In genomic region chr9:130363755-130364404, GRCh38 we compare ENCODE assay signal across 21 cellular contexts.
DNase-seq lines count a peak whose midpoint lies in the region; ATAC-seq, FAIRE-seq and TF ChIP-seq lines count a peak whose summit lies in the region.
"Had no signal": no experiment of that assay in that cellular context is flagged by ENCODE, and none has a peak within 500 bp of the region (broad histone marks: within the 10 kb centered on the region; RNA-seq: fewer than 3 reads in every experiment).

No MANE protein-coding gene starts in this region.

- H3K27me3 Mint-ChIP-seq in stimulated activated memory B cell treated with anti-CD40 and anti-IgM and Interleukin-4, amounts not matched to agents 10 μg/mL and 1 μg/mL and 100 μg/mL, for 72 hours: peaks cover 46% of the 10 kb centered on the region
- H3K27me3 Mint-ChIP-seq: CD4-positive, alpha-beta T cell had no signal

- H3K9me1 ChIP-seq in K562 (ENCODE audit: control insufficient read depth, insufficient read depth, low read length): no peaks in the 10 kb centered on the region

- peak overlapping the region; percentile 31 for H3K27ac Mint-ChIP-seq in stimulated activated memory B cell treated with anti-CD40 and anti-IgM and Interleukin-4, amounts not matched to agents 10 μg/mL and 1 μg/mL and 100 μg/mL, for 72 hours
- H3K27ac Mint-ChIP-seq: B cell; CD4-positive, alpha-beta T cell; CD8-positive, alpha-beta memory T cell had no signal

- no peaks in the 10 kb centered on the region for H3K36me3 Mint-ChIP-seq in stimulated activated memory B cell treated with anti-CD40 and anti-IgM and Interleukin-4, amounts not matched to agents 10 μg/mL and 1 μg/mL and 100 μg/mL, for 72 hours
- H3K36me3 Mint-ChIP-seq: CD14-positive monocyte; CD8-positive, alpha-beta memory T cell had no signal

- in situ Hi-C loops in HepG2 (cut with HindIII; ENCODE audit: extremely low pct_ligation_motif_present, low pct_unique_long_range_greater_than_20kb): no loop called here
- in situ Hi-C loops in K562 (cut with MboI): no loop called here

- H3K4me3 Mint-ChIP-seq in stimulated activated memory B cell treated with anti-CD40 and anti-IgM and Interleukin-4, amounts not matched to agents 10 μg/mL and 1 μg/mL and 100 μg/mL, for 72 hours: no peak overlapping the region
- H3K4me3 Mint-ChIP-seq: B cell; CD14-positive monocyte; CD4-positive, alpha-beta T cell; CD8-positive, alpha-beta memory T cell had no signal

- peaks cover 12% of the 10 kb centered on the region for H3K9me3 Mint-ChIP-seq in stimulated activated memory B cell treated with anti-CD40 and anti-IgM and Interleukin-4, amounts not matched to agents 10 μg/mL and 1 μg/mL and 100 μg/mL, for 72 hours
- H3K9me3 Mint-ChIP-seq: CD4-positive, alpha-beta T cell; CD8-positive, alpha-beta memory T cell had no signal

- H4K20me1 ChIP-seq in HepG2 (ENCODE audit: insufficient read depth, low read length) (no peaks in the 10 kb centered on the region), K562 (replicated peaks; ENCODE audit: control insufficient read depth, insufficient read depth, low read length) (no peaks in the 10 kb centered on the region; the same call in 1 of the 2 replicates)
- H4K20me1 ChIP-seq: BLaER1 treated with 17β-estradiol and CSF1 and Interleukin-3, amounts not matched to agents 10 nM and 100 nM had no signal

- H3K9me3 ChIP-seq in HepG2 (ENCODE audit: low read length) (no peaks in the 10 kb centered on the region), right lobe of liver (no peaks in the 10 kb centered on the region), K562 (replicated peaks; ENCODE audit: control insufficient read depth, insufficient read depth, low read depth, low read length) (no peaks in the 10 kb centered on the region; the same call in 1 of the 2 replicates)
- H3K9me3 ChIP-seq: HAP-1 had no signal

- H2AFZ ChIP-seq in HepG2 (ENCODE audit: low read length): no peak overlapping the region
- H2AFZ ChIP-seq in K562 (ENCODE audit: low read depth, low read length): no peak overlapping the region
- H2AFZ ChIP-seq: GM23248 had no signal

- DNase-seq in HepG2 (ENCODE audit: low spot score) (no peak), right lobe of liver (no peak), K562 (ENCODE audit: extremely low read depth in 1 of 4, low spot score in 3 of 4) (no peak), H7 (no peak)
- DNase-seq: CD4-positive, alpha-beta T cell; CD8-positive, alpha-beta memory T cell; DMS 273 treated with DMSO at 0.1 percent for 48 hours; DMS79; GDM1 had no signal

- H3K36me3 ChIP-seq in HepG2 (replicated peaks in 1 of 2; ENCODE audit: control insufficient read depth in 1 of 2, insufficient read depth in 2 of 2, low read length in 2 of 2): no peaks in the 10 kb centered on the region
- H3K36me3 ChIP-seq in right lobe of liver: no peaks in the 10 kb centered on the region
- H3K36me3 ChIP-seq in K562 (ENCODE audit: control insufficient read depth, insufficient read depth, low read length): no peaks in the 10 kb centered on the region
- no peaks in the 10 kb centered on the region for H3K36me3 ChIP-seq in H7 (replicated peaks; ENCODE audit: control insufficient read depth, insufficient read depth, low read length)
- H3K36me3 ChIP-seq: BLaER1 treated with 17β-estradiol and CSF1 and Interleukin-3, amounts not matched to agents 10 nM and 100 nM; HAP-1 had no signal

- TF ChIP-seq RAD21 in HepG2 (CRISPR knock-in tag; IDR thresholded peaks at IDR 0.05): no peak
- TF ChIP-seq RAD21 in K562 (CRISPR knock-in tag; conservative IDR thresholded peaks at IDR 0.05 in 1 of 2, IDR thresholded peaks at IDR 0.05 in 1 of 2): no peak

- H3K4me2 ChIP-seq in HepG2 (ENCODE audit: low read depth, low read length) (no peak overlapping the region), K562 (ENCODE audit: insufficient read depth, low read length) (no peak overlapping the region)
- H3K4me2 ChIP-seq: BLaER1 treated with 17β-estradiol and CSF1 and Interleukin-3, amounts not matched to agents 10 nM and 100 nM had no signal

- H3K79me2 ChIP-seq in HepG2 (ENCODE audit: insufficient read depth, low read length) (no peaks in the 10 kb centered on the region), K562 (ENCODE audit: control insufficient read depth, insufficient read depth, low read length) (no peaks in the 10 kb centered on the region)

- peaks cover 3 to 8% of the 10 kb centered on the region in 2 experiments; a peak in 2 of 5 replicates for H3K27me3 ChIP-seq in HepG2 (ENCODE audit: control insufficient read depth in 1 of 2, insufficient read depth in 2 of 2, low read length in 2 of 2)
- H3K27me3 ChIP-seq in right lobe of liver: no peaks in the 10 kb centered on the region
- peaks cover 3 to 20% of the 10 kb centered on the region in 2 experiments; a peak in 3 of 5 replicates for H3K27me3 ChIP-seq in K562 (ENCODE audit: control insufficient read depth in 2 of 2, insufficient read depth in 2 of 2, low read length in 2 of 2)
- H3K27me3 ChIP-seq in H7 (ENCODE audit: control insufficient read depth, insufficient read depth, low read length): no peaks in the 10 kb centered on the region
- H3K27me3 ChIP-seq: BLaER1 treated with 17β-estradiol and CSF1 and Interleukin-3, amounts not matched to agents 10 nM and 100 nM had no signal

- intact Hi-C loops in HepG2 (cut with micrococcal nuclease; ENCODE audit: unreplicated experiment) (no loop called here), right lobe of liver (cut with DNase I) (no loop called here), K562 (cut with micrococcal nuclease) (no loop called here)

- H3K27ac ChIP-seq in HepG2 (ENCODE audit: extremely low read length, insufficient read depth, low read length): no peak overlapping the region
- no peak overlapping the region for H3K27ac ChIP-seq in right lobe of liver
- no peak overlapping the region for H3K27ac ChIP-seq in K562 (ENCODE audit: extremely low read depth, low read depth, low read length)
- H3K27ac ChIP-seq: 22Rv1; BLaER1 treated with 17β-estradiol and CSF1 and Interleukin-3, amounts not matched to agents 10 nM and 100 nM; GM23248 had no signal

- no peak for TF ChIP-seq EP300 in HepG2 (IDR thresholded peaks at IDR 0.05; ENCODE audit: low read depth in 2 of 2, low read length in 2 of 2)
- TF ChIP-seq EP300 in HepG2 (CRISPR knock-in tag; IDR thresholded peaks at IDR 0.05; ENCODE audit: borderline replicate concordance): no peak
- no peak for TF ChIP-seq EP300 in K562 (IDR thresholded peaks at IDR 0.05; ENCODE audit: low read length)

- TF ChIP-seq CTCF in HepG2 (CRISPR knock-in tag; IDR thresholded peaks at IDR 0.05) (no peak), right lobe of liver (IDR thresholded peaks at IDR 0.05) (no peak), K562 (IDR thresholded peaks at IDR 0.05 in 2 of 3, conservative IDR thresholded peaks at IDR 0.05 in 1 of 3; ENCODE audit: insufficient read depth in 2 of 3, low read depth in 1 of 3, low read length in 3 of 3) (no peak)

- ATAC-seq in HepG2: no peak
- no peak for ATAC-seq in right lobe of liver
- no peak for ATAC-seq in K562
- no peak for ATAC-seq in stimulated activated memory B cell treated with anti-CD40 and anti-IgM and Interleukin-4, amounts not matched to agents 10 μg/mL and 1 μg/mL and 100 μg/mL, for 72 hours
- ATAC-seq in HG02588 (IDR thresholded peaks at IDR 0.05; ENCODE audit: unreplicated experiment): no peak
- ATAC-seq: GM12878 had no signal

- 29% methylated on average over 9 of the region's 9 CpGs for whole genome bisulfite sequencing in HepG2 (ENCODE audit: low lambda C conversion rate)
- WGBS in right lobe of liver (ENCODE audit: insufficient coverage, low coverage, low lambda C conversion rate, missing lambda C conversion rate): 84% methylated on average over 7 of the region's 9 CpGs
- 5% methylated on average over 8 of the region's 9 CpGs for WGBS in K562 (ENCODE audit: insufficient coverage, low coverage, missing lambda C conversion rate)

- H3K4me1 Mint-ChIP-seq in stimulated activated memory B cell treated with anti-CD40 and anti-IgM and Interleukin-4, amounts not matched to agents 10 μg/mL and 1 μg/mL and 100 μg/mL, for 72 hours: peaks cover 18% of the 10 kb centered on the region
- H3K4me1 Mint-ChIP-seq: CD14-positive monocyte had no signal

- BruUV-seq in HepG2 (replicated peaks; lab: Mats Ljungman, UMichigan) (no TSS peak), K562 (replicated peaks; lab: Mats Ljungman, UMichigan) (no TSS peak)

- POLR2A ChIA-PET in HepG2 (lab: Yijun Ruan, JAX): no interaction called here
- POLR2A ChIA-PET in K562 (lab: Yijun Ruan, JAX): interaction anchor here (0.5 to 0.6 kb wide), 2 partner anchors 541 to 724 kb away, joined by 3 to 4 read pairs; no protein-coding TSS in a partner anchor

- CTCF ChIA-PET in HepG2 (lab: Yijun Ruan, JAX; ENCODE audit: low intra/inter-chr PET ratio, low total read pairs): no interaction called here
- CTCF ChIA-PET in K562 (lab: Yijun Ruan, JAX; ENCODE audit: low intra/inter-chr PET ratio): no interaction called here

- H3K4me1 ChIP-seq in HepG2 (ENCODE audit: insufficient read depth, low read length) (no peaks in the 10 kb centered on the region), right lobe of liver (no peaks in the 10 kb centered on the region), K562 (replicated peaks in 1 of 2; ENCODE audit: control insufficient read depth in 2 of 2, insufficient read depth in 2 of 2, low read length in 2 of 2) (peaks cover 0 to 9% of the 10 kb centered on the region in 2 experiments; a peak in 2 of 5 replicates)
- H3K4me1 ChIP-seq: HAP-1 had no signal

- TF ChIP-seq POLR2A in HepG2 (IDR thresholded peaks at IDR 0.05; ENCODE audit: insufficient read depth in 1 of 2, low read depth in 2 of 2, low read length in 2 of 2) (no peak), right lobe of liver (IDR thresholded peaks at IDR 0.05) (no peak), K562 (conservative IDR thresholded peaks at IDR 0.05) (no peak)

- H3K9ac ChIP-seq in HepG2 (ENCODE audit: insufficient read depth, low read depth, low read length): no peak overlapping the region
- no peak overlapping the region for H3K9ac ChIP-seq in K562 (ENCODE audit: insufficient read depth in 1 of 2, low read depth in 2 of 2, low read length in 2 of 2)
- H3K9ac ChIP-seq: BLaER1 treated with 17β-estradiol and CSF1 and Interleukin-3, amounts not matched to agents 10 nM and 100 nM; GM23248 had no signal

- FAIRE-seq in HepG2 (lab: Jason Lieb, UNC) (no peak), K562 (lab: Jason Lieb, UNC) (no peak)
- FAIRE-seq: A204.1, D721Med, GM12878, GM19239 had no signal

- H3K4me3 ChIP-seq in HepG2 (replicated peaks in 1 of 3; ENCODE audit: insufficient read depth in 1 of 3, low read depth in 2 of 3, low read length in 3 of 3) (no peak overlapping the region), right lobe of liver (no peak overlapping the region), K562 (no peak overlapping the region), H7 (ENCODE audit: insufficient read depth, low read depth, low read length) (no peak overlapping the region)
- H3K4me3 ChIP-seq: BLaER1 treated with 17β-estradiol and CSF1 and Interleukin-3, amounts not matched to agents 10 nM and 100 nM; GM12878; GM23248; HAP-1 had no signal

TF ChIP-seq in K562, 482 proteins besides CTCF, POLR2A, EP300 and RAD21 (continues in another document):
- peak; percentile 28; the same call in 1 of the 2 replicates for TF ChIP-seq BCOR (IDR thresholded peaks at IDR 0.05)
- no peak for TF ChIP-seq POLR2AphosphoS2 (IDR thresholded peaks at IDR 0.05; ENCODE audit: low read length)

Comparison
In these comparisons a context has a peak if more than half of its experiments do, and no peak if none do; other contexts are left out.
1. Of the 241 proteins assayed by ChIP-seq in both HepG2 and K562: peak only in HepG2: none; only in K562: ZNF512; in both: none; in neither: 240.